Comparison of ENCODE assay signal across 13 cellular contexts in genomic region chr3:34109846-34110245, GRCh38.
A peak's percentile ranks its signal among the peaks of the same experiment; 100 is the strongest.
DNase-seq lines count a peak whose midpoint lies in the region; ATAC-seq lines count a peak whose summit lies in the region.
"Had no signal": no experiment of that assay in that cellular context is flagged by ENCODE, and none has a peak within 500 bp of the region (broad histone marks: within the 10 kb centered on the region; RNA-seq: fewer than 3 reads in every experiment).

No MANE protein-coding gene starts in this region.

- DNase-seq in stimulated activated naive CD8-positive, alpha-beta T cell treated with anti-CD3 and anti-CD28 coated beads, Interleukin-15, amount 100 ng/mL, for 72 hours: no peak
- no peak for DNase-seq in stimulated activated naive CD8-positive, alpha-beta T cell treated with anti-CD3 and anti-CD28 coated beads, Interleukin-15, Interleukin-2, amounts not matched to agents 100 U/mL and 50 U/mL, for 24 hours
- no peak for DNase-seq in NCI-H1105 treated with DMSO at 0.1 percent for 48 hours (lab: John Stamatoyannopoulos, UW)
- no peak for DNase-seq in stimulated activated CD8-positive, alpha-beta memory T cell treated with anti-CD3 and anti-CD28 coated beads, Interleukin-4, amount 100 ng/mL, for 48 hours
- no peak for DNase-seq in T-helper 17 cell
- no peak for DNase-seq in NCI-H2081 (lab: John Stamatoyannopoulos, UW)
- DNase-seq: immature natural killer cell, mucosa of descending colon, NCI-H2029 treated with DMSO at 0.1 percent for 48 hours, Peyer's patch had no signal

- H3K27ac Mint-ChIP-seq in stimulated activated naive CD8-positive, alpha-beta T cell treated with anti-CD3 and anti-CD28 coated beads, Interleukin-15, amount 100 ng/mL, for 72 hours: no peak overlapping the region
- H3K27ac Mint-ChIP-seq in T-helper 17 cell: no peak overlapping the region
- H3K27ac Mint-ChIP-seq: immature natural killer cell had no signal

- no peaks in the 10 kb centered on the region for H3K36me3 Mint-ChIP-seq in T-helper 17 cell (ENCODE audit: low read depth)
- H3K36me3 Mint-ChIP-seq: immature natural killer cell had no signal

- no peaks in the 10 kb centered on the region for H3K9me3 ChIP-seq in T-helper 17 cell (ENCODE audit: control insufficient read depth, low read length, poor library complexity, severe bottlenecking)
- H3K9me3 ChIP-seq: A549, mucosa of descending colon, Peyer's patch had no signal

- no peaks in the 10 kb centered on the region for H3K9me3 Mint-ChIP-seq in stimulated activated naive CD8-positive, alpha-beta T cell treated with anti-CD3 and anti-CD28 coated beads, Interleukin-15, amount 100 ng/mL, for 72 hours
- H3K9me3 Mint-ChIP-seq: immature natural killer cell had no signal

- no peaks in the 10 kb centered on the region for H3K4me1 Mint-ChIP-seq in stimulated activated naive CD8-positive, alpha-beta T cell treated with anti-CD3 and anti-CD28 coated beads, Interleukin-15, amount 100 ng/mL, for 72 hours
- H3K4me1 Mint-ChIP-seq in T-helper 17 cell: no peaks in the 10 kb centered on the region
- H3K4me1 Mint-ChIP-seq: immature natural killer cell had no signal

- peak; percentile 23 for ATAC-seq in stimulated activated naive CD8-positive, alpha-beta T cell treated with anti-CD3 and anti-CD28 coated beads, Interleukin-15, amount 100 ng/mL, for 72 hours
- no peak for ATAC-seq in stimulated activated naive CD8-positive, alpha-beta T cell treated with anti-CD3 and anti-CD28 coated beads, Interleukin-15, Interleukin-2, amounts not matched to agents 100 U/mL and 50 U/mL, for 24 hours
- ATAC-seq in HG02642 (IDR thresholded peaks at IDR 0.05; ENCODE audit: poor library complexity, unreplicated experiment) (peak; percentile 52), HG03469 (IDR thresholded peaks at IDR 0.05; ENCODE audit: unreplicated experiment) (peak; percentile 42), T-helper 17 cell (no peak)
- ATAC-seq: A549, mucosa of descending colon had no signal

- H3K27me3 Mint-ChIP-seq in stimulated activated naive CD8-positive, alpha-beta T cell treated with anti-CD3 and anti-CD28 coated beads, Interleukin-15, amount 100 ng/mL, for 72 hours: peaks cover 10% of the 10 kb centered on the region
- H3K27me3 Mint-ChIP-seq in T-helper 17 cell: no peaks in the 10 kb centered on the region

- no peak overlapping the region for H3K4me3 Mint-ChIP-seq in stimulated activated naive CD8-positive, alpha-beta T cell treated with anti-CD3 and anti-CD28 coated beads, Interleukin-15, amount 100 ng/mL, for 72 hours
- H3K4me3 Mint-ChIP-seq in T-helper 17 cell: no peak overlapping the region
- H3K4me3 Mint-ChIP-seq: immature natural killer cell had no signal

Comparison
In these comparisons a context has a peak if more than half of its experiments do, and no peak if none do; other contexts are left out.
1. ATAC-seq: peak in stimulated activated naive CD8-positive, alpha-beta T cell treated with anti-CD3 and anti-CD28 coated beads, Interleukin-15, amount 100 ng/mL, for 72 hours (single experiment), HG02642 (single experiment) and HG03469 (single experiment); none in stimulated activated naive CD8-positive, alpha-beta T cell treated with anti-CD3 and anti-CD28 coated beads, Interleukin-15, Interleukin-2, amounts not matched to agents 100 U/mL and 50 U/mL, for 24 hours (single experiment) and T-helper 17 cell (single experiment).